ENCODE assay signal across 10 cellular contexts in the genomic region with DNA sequence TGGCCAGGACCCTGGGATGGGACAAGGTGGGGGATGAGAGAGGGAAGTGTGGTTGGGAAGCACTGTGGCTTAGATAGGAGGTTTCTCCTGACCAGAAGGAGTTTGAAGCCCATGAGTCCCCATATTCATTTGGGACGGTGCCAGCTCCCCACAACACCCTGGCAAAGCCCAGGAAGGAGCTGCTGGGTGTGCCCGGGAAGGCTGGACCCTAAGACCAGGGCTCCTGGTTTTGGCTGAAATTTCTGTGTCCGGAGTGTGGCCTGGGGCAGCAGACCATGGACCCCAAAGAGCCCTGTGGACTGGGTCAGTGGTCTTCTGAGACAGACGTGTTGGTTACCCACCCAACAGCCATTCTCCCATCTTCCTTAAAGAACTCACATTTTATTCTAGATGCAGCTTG. TPM values are rescaled to one million over a fixed set of nuclear protein-coding genes. Genes with fewer than 3 reads are reported as not detected.
"Had no signal": no experiment of that assay in that cellular context is flagged by ENCODE, and none has a peak within 500 bp of the region (broad histone marks: within the 10 kb centered on the region; RNA-seq: fewer than 3 reads in every experiment).

No MANE protein-coding gene starts in this region.

- H3K9ac ChIP-seq: GM23248 had no signal

- H3K4me1 ChIP-seq: HAP-1 had no signal

- H3K27ac ChIP-seq: GM23248 had no signal

- H3K36me3 ChIP-seq: HAP-1 had no signal

- FAIRE-seq: HTR-8/SVneo, K562 had no signal

- H3K4me3 Mint-ChIP-seq: HFFc6 had no signal

- DNase-seq: GM23248, GOT3, H7, HFFc6, IMR-90, KG1 had no signal

- H3K27ac Mint-ChIP-seq: HFFc6 had no signal

- H3K9me3 ChIP-seq: HAP-1 had no signal

- H3K4me3 ChIP-seq: GM23248, HAP-1, K562 had no signal

RNA-seq across cellular contexts. Expression of gene MAPK13, which starts 15.2 kb away (rescaled TPM):
- total RNA-seq: H4 had no signal
